Comparison of ENCODE assay signal across 20 cellular contexts in genomic region chr4:124941267-124941666, GRCh38.
DNase-seq lines count a peak whose midpoint lies in the region; ATAC-seq, FAIRE-seq and TF ChIP-seq lines count a peak whose summit lies in the region.
"Had no signal": no experiment of that assay in that cellular context is flagged by ENCODE, and none has a peak within 500 bp of the region (broad histone marks: within the 10 kb centered on the region; RNA-seq: fewer than 3 reads in every experiment).

No MANE protein-coding gene starts in this region.

- H3K27me3 Mint-ChIP-seq in activated T-cell treated with anti-CD3 and anti-CD28 coated beads, Interleukin-2, amount 50 U/mL, for 24 hours, result no peaks in the 10 kb centered on the region
- H3K27me3 Mint-ChIP-seq: activated naive CD8-positive, alpha-beta T cell treated with anti-CD3 and anti-CD28 coated beads, Interleukin-2, amount 50 U/mL, for 24 hours had no signal

- H3K4me3 ChIP-seq in endothelial cell of umbilical vein (replicated peaks in 1 of 3; ENCODE audit: insufficient read depth in 1 of 3, low read depth in 1 of 3, low read length in 3 of 3), result no peak overlapping the region
- no peak overlapping the region for H3K4me3 ChIP-seq in skeletal muscle satellite cell (ENCODE audit: low read length)
- H3K4me3 ChIP-seq: neural progenitor cell, thoracic aorta had no signal

- dilution Hi-C loops in endothelial cell of umbilical vein (cut with MboI; ENCODE audit: extremely low pct_ligation_motif_present, low sequenced_read_pairs), result no loop called here

- H3K4me1 ChIP-seq in endothelial cell of umbilical vein (ENCODE audit: control insufficient read depth, extremely low read depth, insufficient read depth, low read length), result peaks cover 43% of the 10 kb centered on the region
- peaks cover 51% of the 10 kb centered on the region for H3K4me1 ChIP-seq in skeletal muscle satellite cell (ENCODE audit: control insufficient read depth, insufficient read depth, low read length)
- H3K4me1 ChIP-seq: neural progenitor cell had no signal

- no TSS peak for BruUV-seq in endothelial cell of umbilical vein (replicated peaks; lab: Mats Ljungman, UMichigan)

- H3K4me1 Mint-ChIP-seq in activated T-cell treated with anti-CD3 and anti-CD28 coated beads, Interleukin-2, amount 50 U/mL, for 24 hours (ENCODE audit: low read depth), result no peaks in the 10 kb centered on the region
- H3K4me1 Mint-ChIP-seq: activated naive CD8-positive, alpha-beta T cell treated with anti-CD3 and anti-CD28 coated beads, Interleukin-2, amount 50 U/mL, for 24 hours had no signal

- ATAC-seq in GM19023 (IDR thresholded peaks at IDR 0.05; ENCODE audit: unreplicated experiment), result no peak
- ATAC-seq: activated naive CD8-positive, alpha-beta T cell treated with anti-CD3 and anti-CD28 coated beads, Interleukin-2, amount 50 U/mL, for 24 hours; HepG2 had no signal

- DNase-seq in H54 (ENCODE audit: insufficient read length, low spot score), result no peak
- DNase-seq in RKO (ENCODE audit: low spot score), result peak; percentile 61
- DNase-seq in endothelial cell of umbilical vein (ENCODE audit: low read depth, low spot score), result peak; percentile 76
- no peak for DNase-seq in germinal center (ENCODE audit: low spot score)
- no peak for DNase-seq in activated T-cell treated with anti-CD3 and anti-CD28 coated beads, Interleukin-2, amount 50 U/mL, for 24 hours
- no peak for DNase-seq in activated CD4-positive, alpha-beta T cell treated with anti-CD3 and anti-CD28 coated beads for 1 hour
- DNase-seq: activated naive CD8-positive, alpha-beta T cell treated with anti-CD3 and anti-CD28 coated beads, Interleukin-2, amount 50 U/mL, for 24 hours; effector CD8-positive, alpha-beta T cell; MM.1S; retina; Right ventricle myocardium superior; T-helper 2 cell had no signal

- H3K79me2 ChIP-seq in endothelial cell of umbilical vein (ENCODE audit: control insufficient read depth, insufficient read depth, low read length), result no peaks in the 10 kb centered on the region

- intact Hi-C loops in endothelial cell of umbilical vein (cut with micrococcal nuclease), result loop anchor here (2.0 to 10.0 kb wide), 7 partner anchors 258 to 954 kb away; no protein-coding TSS in a partner anchor

- H3K36me3 Mint-ChIP-seq in activated T-cell treated with anti-CD3 and anti-CD28 coated beads, Interleukin-2, amount 50 U/mL, for 24 hours (ENCODE audit: low read depth), result no peaks in the 10 kb centered on the region
- H3K36me3 Mint-ChIP-seq: neural progenitor cell had no signal

- H3K4me2 ChIP-seq in endothelial cell of umbilical vein (ENCODE audit: insufficient read depth, low read length) (peak overlapping the region; percentile 59), skeletal muscle satellite cell (ENCODE audit: low read length) (no peak overlapping the region)
- H3K4me2 ChIP-seq: neural progenitor cell had no signal

- H3K9me1 ChIP-seq in endothelial cell of umbilical vein (replicated peaks; ENCODE audit: control insufficient read depth, extremely low read depth, insufficient read depth, low read length), result no peaks in the 10 kb centered on the region

- no peaks in the 10 kb centered on the region for H3K27me3 ChIP-seq in endothelial cell of umbilical vein (ENCODE audit: control insufficient read depth in 2 of 2, insufficient read depth in 2 of 2, low read length in 2 of 2)
- H3K27me3 ChIP-seq in skeletal muscle satellite cell (ENCODE audit: control insufficient read depth, insufficient read depth, low read length), result no peaks in the 10 kb centered on the region
- H3K27me3 ChIP-seq: neural progenitor cell had no signal

- peaks cover 2% of the 10 kb centered on the region for H3K9me3 Mint-ChIP-seq in activated T-cell treated with anti-CD3 and anti-CD28 coated beads, Interleukin-2, amount 50 U/mL, for 24 hours
- H3K9me3 Mint-ChIP-seq: activated T-helper 2 cell treated with anti-CD3 and anti-CD28 coated beads, Interferon-gamma antibody, Interleukin-2, Interleukin-4, amounts not matched to agents 10 μg/mL and 5 μg/mL and 100 μg/mL, durations not matched to agents 14 hours and 24 hours and 36 hours; neural progenitor cell had no signal

- no peak overlapping the region for H3K4me3 Mint-ChIP-seq in activated T-cell treated with anti-CD3 and anti-CD28 coated beads, Interleukin-2, amount 50 U/mL, for 24 hours
- H3K4me3 Mint-ChIP-seq: activated naive CD8-positive, alpha-beta T cell treated with anti-CD3 and anti-CD28 coated beads, Interleukin-2, amount 50 U/mL, for 24 hours; neural progenitor cell had no signal

- TF ChIP-seq POLR2A in H54 (IDR thresholded peaks at IDR 0.05; ENCODE audit: low read depth, low read length) (no peak), endothelial cell of umbilical vein (IDR thresholded peaks at IDR 0.05; ENCODE audit: low read depth, low read length) (no peak)

- FAIRE-seq in H54 (lab: Jason Lieb, UNC) (peak; percentile 50), endothelial cell of umbilical vein (lab: Jason Lieb, UNC) (no peak)
- FAIRE-seq: D721Med, GM12892, HepG2 had no signal

- POLR2A ChIA-PET in endothelial cell of umbilical vein (lab: Charles Lee), result interaction anchor here (1.8 kb wide), 1 partner anchor 229 kb away, joined by 5 read pairs; the partner anchor contains the start of gene ANKRD50

- no peak overlapping the region for H3K27ac Mint-ChIP-seq in activated T-cell treated with anti-CD3 and anti-CD28 coated beads, Interleukin-2, amount 50 U/mL, for 24 hours
- H3K27ac Mint-ChIP-seq: activated naive CD8-positive, alpha-beta T cell treated with anti-CD3 and anti-CD28 coated beads, Interleukin-2, amount 50 U/mL, for 24 hours; activated T-helper 2 cell treated with anti-CD3 and anti-CD28 coated beads, Interferon-gamma antibody, Interleukin-2, Interleukin-4, amounts not matched to agents 10 μg/mL and 5 μg/mL and 100 μg/mL, durations not matched to agents 14 hours and 24 hours and 36 hours; neural progenitor cell had no signal

- CTCF ChIA-PET in endothelial cell of umbilical vein (lab: Charles Lee), result interaction anchor here (1.0 to 1.1 kb wide), 2 partner anchors 247 to 607 kb away, joined by 3 read pairs; no protein-coding TSS in a partner anchor

- H3K9me3 ChIP-seq in endothelial cell of umbilical vein (replicated peaks; ENCODE audit: control insufficient read depth, insufficient read depth, low read length), result no peaks in the 10 kb centered on the region
- no peaks in the 10 kb centered on the region for H3K9me3 ChIP-seq in skeletal muscle satellite cell (replicated peaks; ENCODE audit: low read length)
- H3K9me3 ChIP-seq: thoracic aorta had no signal

- H3K9ac ChIP-seq in endothelial cell of umbilical vein (replicated peaks; ENCODE audit: extremely low read depth, insufficient read depth, low read length) (peak overlapping the region; percentile 79), skeletal muscle satellite cell (ENCODE audit: low read depth, low read length) (peak overlapping the region; percentile 0)
- H3K9ac ChIP-seq: neural progenitor cell had no signal

- no peak overlapping the region for H2AFZ ChIP-seq in endothelial cell of umbilical vein (ENCODE audit: low read depth, low read length)
- H2AFZ ChIP-seq: neural progenitor cell had no signal

- H3K27ac ChIP-seq in endothelial cell of umbilical vein (ENCODE audit: insufficient read depth, low read depth, low read length), result peak overlapping the region; percentile 98
- H3K27ac ChIP-seq: neural progenitor cell had no signal

- H3K36me3 ChIP-seq in endothelial cell of umbilical vein (ENCODE audit: control insufficient read depth in 2 of 2, extremely low read depth in 1 of 2, insufficient read depth in 2 of 2, low read length in 2 of 2) (no peaks in the 10 kb centered on the region), skeletal muscle satellite cell (ENCODE audit: insufficient read depth, low read length) (no peaks in the 10 kb centered on the region)
- H3K36me3 ChIP-seq: neural progenitor cell, thoracic aorta had no signal

- no peaks in the 10 kb centered on the region for H4K20me1 ChIP-seq in endothelial cell of umbilical vein (replicated peaks; ENCODE audit: control insufficient read depth, extremely low read depth, insufficient read depth, low read length)

- TF ChIP-seq CTCF in endothelial cell of umbilical vein (IDR thresholded peaks at IDR 0.05; ENCODE audit: extremely low read depth in 1 of 2, insufficient read depth in 1 of 2, low read depth in 1 of 2, low read length in 2 of 2), result no peak

TF ChIP-seq in endothelial cell of umbilical vein, 7 proteins besides CTCF, POLR2A, EP300 and RAD21:
- peak; percentile 33 for TF ChIP-seq GATA2 (IDR thresholded peaks at IDR 0.05; ENCODE audit: insufficient read depth, insufficient read length, low read depth, low read length)
- TF ChIP-seq JUN (IDR thresholded peaks at IDR 0.05; ENCODE audit: borderline replicate concordance, insufficient read depth, insufficient read length, low read depth), result peak; percentile 86
- TF ChIP-seq FOS (IDR thresholded peaks at IDR 0.05; ENCODE audit: borderline replicate concordance, insufficient read depth, low read length), result peak; percentile 85
- TF ChIP-seq MYC (IDR thresholded peaks at IDR 0.05; ENCODE audit: low read depth, low read length), result no peak
- no peak for TF ChIP-seq POLR2AphosphoS5 (IDR thresholded peaks at IDR 0.05; ENCODE audit: insufficient read depth, low read depth, low read length)

Comparison
In these comparisons a context has a peak if more than half of its experiments do, and no peak if none do; other contexts are left out.
1. DNase-seq: peak in RKO (single experiment) and endothelial cell of umbilical vein (single experiment); none in H54 (single experiment), germinal center (single experiment), activated T-cell treated with anti-CD3 and anti-CD28 coated beads, Interleukin-2, amount 50 U/mL, for 24 hours (single experiment) and activated CD4-positive, alpha-beta T cell treated with anti-CD3 and anti-CD28 coated beads for 1 hour (single experiment).